ENCODE assay signal across 14 cellular contexts in the genomic region with DNA sequence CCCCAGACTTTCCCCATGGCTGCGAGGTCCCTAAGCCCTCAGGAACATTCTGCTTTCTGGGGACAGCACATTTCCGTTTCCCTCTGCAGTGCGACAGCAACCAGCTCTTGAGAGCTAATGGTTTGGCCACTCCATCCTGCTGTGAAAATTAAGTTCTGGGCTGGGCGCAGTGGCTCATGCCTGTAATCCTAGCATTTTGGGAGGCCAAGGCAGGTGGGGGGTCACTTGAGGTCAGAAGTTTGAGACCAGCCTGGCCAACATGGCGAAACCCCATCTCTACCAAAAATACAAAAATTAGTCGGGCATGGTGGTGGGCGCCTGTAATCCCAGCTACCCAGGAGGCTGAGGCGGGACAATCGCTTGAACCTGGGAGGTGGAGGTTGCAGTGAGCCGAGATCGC. TPM values are rescaled to one million over a fixed set of nuclear protein-coding genes. Genes with fewer than 3 reads are reported as not detected.
A peak's percentile ranks its signal among the peaks of the same experiment; 100 is the strongest.
DNase-seq lines count a peak whose midpoint lies in the region; ATAC-seq, FAIRE-seq and TF ChIP-seq lines count a peak whose summit lies in the region.
"Not testable (repeated sequence)": the region's sequence is repeated elsewhere in the genome, so short reads cannot be mapped to it uniquely, and the experiment has no call there.
"Had no signal": no experiment of that assay in that cellular context is flagged by ENCODE, and none has a peak within 500 bp of the region (broad histone marks: within the 10 kb centered on the region; RNA-seq: fewer than 3 reads in every experiment).

No MANE protein-coding gene starts in this region.

- intact Hi-C loops in HCT116 (cut with micrococcal nuclease); Panc1 (cut with micrococcal nuclease; ENCODE audit: unreplicated experiment); natural killer cell (cut with micrococcal nuclease): not testable (repeated sequence)

- not testable (repeated sequence) for H3K56ac ChIP-seq in H1 (replicated peaks; ENCODE audit: insufficient read length, low read depth, low read length)

- H2BK15ac ChIP-seq in H1 (ENCODE audit: low read length), result not testable (repeated sequence)

- POLR2A ChIA-PET in HCT116 (lab: Charles Lee), result interaction anchor here (1.4 to 1.7 kb wide), 2 partner anchors 21 to 57 kb away, joined by 3 to 4 read pairs; no protein-coding TSS in a partner anchor
- POLR2A ChIA-PET in Panc1 (lab: Charles Lee), result not testable (repeated sequence)
- POLR2A ChIA-PET in H1 (lab: Charles Lee; ENCODE audit: partially characterized antibody), result interaction anchor here (1.1 to 6.6 kb wide), 3 partner anchors 9 to 30 kb away, joined by 4 to 49 read pairs (median 6); no protein-coding TSS in a partner anchor

- H2AK5ac ChIP-seq in H1 (ENCODE audit: low read depth, low read length), result not testable (repeated sequence)

- H2BK20ac ChIP-seq in H1 (ENCODE audit: low read length), result not testable (repeated sequence)

- H3K9ac ChIP-seq in HCT116 (ENCODE audit: low read length), result peak overlapping the region; percentile 96
- H3K9ac ChIP-seq in H1 (replicated peaks in 1 of 4; ENCODE audit: extremely low read depth in 1 of 4, low read depth in 3 of 4, low read length in 3 of 4); skeletal muscle satellite cell (ENCODE audit: low read depth, low read length): not testable (repeated sequence)

- H3K23ac ChIP-seq in H1 (ENCODE audit: insufficient read length), result not testable (repeated sequence)

- not testable (repeated sequence) for TF ChIP-seq RAD21 in HCT116 (IDR thresholded peaks at IDR 0.05; ENCODE audit: low read depth); H1 (IDR thresholded peaks at IDR 0.05 in 1 of 2, conservative IDR thresholded peaks at IDR 0.05 in 1 of 2; ENCODE audit: low read depth in 2 of 2, low read length in 2 of 2)

- FAIRE-seq in H1 (lab: Jason Lieb, UNC), result not testable (repeated sequence)

- H3K9me3 Mint-ChIP-seq in activated naive CD4-positive, alpha-beta T cell treated with anti-CD3 and anti-CD28 coated beads, Interleukin-2, amount 50 U/mL, for 24 hours; immature natural killer cell; natural killer cell: not testable (repeated sequence)

- not testable (repeated sequence) for H4K5ac ChIP-seq in H1 (ENCODE audit: insufficient read length, low read depth, low read length)

- H3K14ac ChIP-seq in H1 (ENCODE audit: insufficient read length), result not testable (repeated sequence)

- not testable (repeated sequence) for H3K36me3 Mint-ChIP-seq in activated naive CD4-positive, alpha-beta T cell treated with anti-CD3 and anti-CD28 coated beads, Interleukin-2, amount 50 U/mL, for 24 hours; immature natural killer cell; natural killer cell

- peaks cover 16% of the 10 kb centered on the region; the same call in 1 of the 2 replicates for H3K23me2 ChIP-seq in H1 (ENCODE audit: low read depth, low read length)

- not testable (repeated sequence) for TF ChIP-seq POLR2A in HCT116 (IDR thresholded peaks at IDR 0.05; ENCODE audit: borderline replicate concordance, extremely low read depth, insufficient read depth, insufficient read length); H1 (IDR thresholded peaks at IDR 0.05; ENCODE audit: control extremely low read depth in 1 of 2, low read depth in 2 of 2, low read length in 2 of 2)

- H3K27ac ChIP-seq in 22Rv1 (peak overlapping the region; percentile 67), HCT116 (ENCODE audit: low read depth, low read length) (peak overlapping the region; percentile 88), Panc1 (ENCODE audit: low read length) (peak overlapping the region; percentile 87)
- not testable (repeated sequence) for H3K27ac ChIP-seq in H1 (ENCODE audit: low read depth, low read length)

- not testable (repeated sequence) for H3K27me3 ChIP-seq in HCT116 (ENCODE audit: insufficient read depth, low read length); Panc1 (ENCODE audit: control insufficient read depth, insufficient read depth, low read length); skeletal muscle satellite cell (ENCODE audit: control insufficient read depth, insufficient read depth, low read length)
- H3K27me3 ChIP-seq in H1 (replicated peaks in 1 of 4; ENCODE audit: control insufficient read depth in 3 of 4, extremely low read depth in 1 of 4, insufficient read depth in 3 of 4, low read length in 3 of 4), result peaks cover 0 to 10% (median 5%) of the 10 kb centered on the region in 4 experiments; a peak in 3 of 7 replicates

- not testable (repeated sequence) for H3K9me2 ChIP-seq in HCT116 (ENCODE audit: insufficient read depth)

- H2BK120ac ChIP-seq in H1 (replicated peaks; ENCODE audit: low read depth, low read length), result not testable (repeated sequence)

- WGBS in H1 (ENCODE audit: extremely low coverage in 1 of 2, insufficient coverage in 1 of 2, insufficient read length in 1 of 2, insufficient replicate concordance in 2 of 2, low coverage in 1 of 2, low lambda C conversion rate in 2 of 2, missing lambda C conversion rate in 1 of 2), 2 experiments, result 55% methylated on average over 11 of the region's 11 CpGs; no CpG with 5 or more reads in 1 of the 2 experiments

- not testable (repeated sequence) for BruUV-seq in HCT116 (replicated peaks; lab: Mats Ljungman, UMichigan); Panc1 (replicated peaks; lab: Mats Ljungman, UMichigan)

- peaks cover 12% of the 10 kb centered on the region for H3K4me1 Mint-ChIP-seq in activated naive CD4-positive, alpha-beta T cell treated with anti-CD3 and anti-CD28 coated beads, Interleukin-2, amount 50 U/mL, for 24 hours
- H3K4me1 Mint-ChIP-seq in immature natural killer cell (peaks cover 10 to 14% of the 10 kb centered on the region in 2 donors), natural killer cell (peaks cover 7 to 15% of the 10 kb centered on the region in 2 donors)

- not testable (repeated sequence) for TF ChIP-seq EP300 in H1 (IDR thresholded peaks at IDR 0.05; ENCODE audit: borderline replicate concordance in 1 of 2, low read depth in 2 of 2, low read length in 2 of 2)

- in situ Hi-C loops in Panc1 (cut with HindIII; ENCODE audit: low pct_unique_long_range_greater_than_20kb, low sequenced_read_pairs), result not testable (repeated sequence)

- H3K79me2 ChIP-seq in HCT116 (ENCODE audit: insufficient read depth, low read length), result peaks cover 35% of the 10 kb centered on the region
- H3K79me2 ChIP-seq in H1 (ENCODE audit: control insufficient read depth in 1 of 2, insufficient read depth in 2 of 2, low read length in 2 of 2), result peaks cover 0 to 11% of the 10 kb centered on the region in 2 experiments; a peak in 1 of 4 replicates

- H3K4me1 ChIP-seq in HCT116 (ENCODE audit: control insufficient read depth in 1 of 2, insufficient read depth in 2 of 2, low read length in 2 of 2) (peaks cover 24 to 44% of the 10 kb centered on the region in 2 experiments), Panc1 (ENCODE audit: control insufficient read depth, insufficient read depth, low read length) (peaks cover 19% of the 10 kb centered on the region), H1 (replicated peaks in 1 of 4; ENCODE audit: control insufficient read depth in 3 of 4, insufficient read depth in 4 of 4, low read length in 3 of 4) (peaks cover 2 to 27% (median 20%) of the 10 kb centered on the region in 4 experiments), skeletal muscle satellite cell (ENCODE audit: control insufficient read depth, insufficient read depth, low read length) (peaks cover 33% of the 10 kb centered on the region)

- H3K4me2 ChIP-seq in HCT116 (ENCODE audit: low read length) (peak overlapping the region; percentile 96), H1 (ENCODE audit: insufficient read depth in 1 of 2, low read depth in 2 of 2, low read length in 2 of 2) (peak overlapping the region; percentile 71 to 93; a peak in 3 of 4 replicates), skeletal muscle satellite cell (ENCODE audit: low read length) (peak overlapping the region; percentile 97)

- peak overlapping the region in 1 of 2 experiments; percentile 97; a peak in 1 of 4 replicates for H3K4me3 ChIP-seq in HCT116 (replicated peaks in 1 of 2; ENCODE audit: low read depth in 1 of 2, low read length in 2 of 2)
- H3K4me3 ChIP-seq in Panc1 (ENCODE audit: low read depth in 2 of 2, low read length in 2 of 2); skeletal muscle satellite cell (ENCODE audit: low read length): not testable (repeated sequence)
- H3K4me3 ChIP-seq in H1 (ENCODE audit: extremely low read depth in 1 of 4, insufficient read depth in 2 of 4, low read depth in 3 of 4, low read length in 4 of 4), result peak overlapping the region in 1 of 4 experiments; percentile 86; a peak in 1 of 8 replicates

- not testable (repeated sequence) for H4K8ac ChIP-seq in H1 (ENCODE audit: extremely low read depth, insufficient read depth, low read length)

- H2BK5ac ChIP-seq in H1 (ENCODE audit: low read depth, low read length), result not testable (repeated sequence)

- H3K9me3 ChIP-seq in HCT116 (ENCODE audit: control insufficient read depth in 1 of 2, insufficient read depth in 1 of 2, low read depth in 1 of 2, low read length in 2 of 2); Panc1 (ENCODE audit: control insufficient read depth, insufficient read depth, low read depth, low read length); H1 (ENCODE audit: insufficient read depth in 2 of 2, low read depth in 1 of 2, low read length in 1 of 2); skeletal muscle satellite cell (replicated peaks; ENCODE audit: low read length): not testable (repeated sequence)

- not testable (repeated sequence) for H2BK12ac ChIP-seq in H1 (ENCODE audit: low read depth, low read length)

- CTCF ChIA-PET in HCT116 (lab: Charles Lee), result interaction anchor here (0.8 to 0.9 kb wide), 2 partner anchors 56 to 58 kb away, joined by 3 to 4 read pairs; no protein-coding TSS in a partner anchor
- CTCF ChIA-PET in Panc1 (lab: Charles Lee), result interaction anchor here (0.6 to 1.1 kb wide), 2 partner anchors 21 to 890 kb away, joined by 3 to 12 read pairs; no protein-coding TSS in a partner anchor
- CTCF ChIA-PET in H1 (lab: Charles Lee; ENCODE audit: partially characterized antibody), result interaction anchor here (0.7 to 8.5 kb wide), 15 partner anchors 9 to 58 kb away, joined by 3 to 53 read pairs (median 6); a partner anchor contains a TSS

- H3K4me3 Mint-ChIP-seq in activated naive CD4-positive, alpha-beta T cell treated with anti-CD3 and anti-CD28 coated beads, Interleukin-2, amount 50 U/mL, for 24 hours, result peak overlapping the region; percentile 19
- H3K4me3 Mint-ChIP-seq in immature natural killer cell (peak overlapping the region; percentile 64 to 88 (median 83)), natural killer cell (peak overlapping the region; percentile 82)

- H2AFZ ChIP-seq in HCT116 (ENCODE audit: low read depth, low read length, poor library complexity, severe bottlenecking); H1 (ENCODE audit: low read length): not testable (repeated sequence)

- RAD21 ChIA-PET in HCT116 (lab: Charles Lee; ENCODE audit: low non-redundant PET in 1 of 2, low total read pairs in 2 of 2, uncharacterized antibody in 2 of 2, unreplicated experiment in 2 of 2), result not testable (repeated sequence)

- not testable (repeated sequence) for H3K4ac ChIP-seq in H1 (replicated peaks; ENCODE audit: insufficient read length, low read depth, low read length)

- not testable (repeated sequence) for TF ChIP-seq CTCF in 22Rv1 (IDR thresholded peaks at IDR 0.05); HCT116 (IDR thresholded peaks at IDR 0.05 in 2 of 3, conservative IDR thresholded peaks at IDR 0.05 in 1 of 3; ENCODE audit: borderline replicate concordance in 1 of 3, insufficient read depth in 1 of 3, low read depth in 2 of 3, low read length in 2 of 3); Panc1 (IDR thresholded peaks at IDR 0.05); H1 (IDR thresholded peaks at IDR 0.05; ENCODE audit: control extremely low read depth in 1 of 3, insufficient read depth in 1 of 3, low read depth in 1 of 3, low read length in 3 of 3); natural killer cell (IDR thresholded peaks at IDR 0.05)

- not testable (repeated sequence) for H3K27ac Mint-ChIP-seq in activated naive CD4-positive, alpha-beta T cell treated with anti-CD3 and anti-CD28 coated beads, Interleukin-2, amount 50 U/mL, for 24 hours
- peak overlapping the region in 1 of 6 donors; percentile 39 for H3K27ac Mint-ChIP-seq in immature natural killer cell
- H3K27ac Mint-ChIP-seq in natural killer cell, result peak overlapping the region in 1 of 2 donors; percentile 66

- not testable (repeated sequence) for H3K79me1 ChIP-seq in H1 (ENCODE audit: low read depth, low read length)

- H3K18ac ChIP-seq in H1 (ENCODE audit: extremely low read depth, low read length), result peak overlapping the region; percentile 5; the same call in 1 of the 2 replicates

- not testable (repeated sequence) for H4K20me1 ChIP-seq in HCT116 (ENCODE audit: insufficient read depth); H1 (replicated peaks in 1 of 2; ENCODE audit: control insufficient read depth in 1 of 2, insufficient read depth in 2 of 2, low read length in 2 of 2)

- ATAC-seq in HCT116, Panc1, natural killer cell: not testable (repeated sequence)

- H3K36me3 ChIP-seq in HCT116 (ENCODE audit: control insufficient read depth in 1 of 2, insufficient read depth in 2 of 2, low read length in 2 of 2); Panc1 (ENCODE audit: control insufficient read depth, insufficient read depth, low read length); H1 (ENCODE audit: control insufficient read depth in 2 of 4, insufficient read depth in 4 of 4, low read length in 3 of 4); skeletal muscle satellite cell (ENCODE audit: insufficient read depth, low read length): not testable (repeated sequence)

- not testable (repeated sequence) for H4K91ac ChIP-seq in H1 (replicated peaks; ENCODE audit: insufficient read length, low read length)

- H3K27me3 Mint-ChIP-seq in activated naive CD4-positive, alpha-beta T cell treated with anti-CD3 and anti-CD28 coated beads, Interleukin-2, amount 50 U/mL, for 24 hours; immature natural killer cell (ENCODE audit: low read depth in 3 of 3); natural killer cell (ENCODE audit: low read depth in 2 of 2): not testable (repeated sequence)

- not testable (repeated sequence) for DNase-seq in HCT116 (ENCODE audit: low read depth, low spot score); Panc1 (ENCODE audit: low read depth, low spot score); H1 (ENCODE audit: low read depth in 1 of 2, low spot score in 2 of 2); immature natural killer cell; natural killer cell

RNA-seq across cellular contexts. Expression of a gene that starts 1.1 kb away (rescaled TPM):
- total RNA-seq in HCT116 (2021; ENCODE audit: unreplicated experiment) (54.9 TPM), Panc1 (2021; ENCODE audit: unreplicated experiment) (65.9 TPM), natural killer cell (1 to 10 TPM; 2.5 to 9.6 (median 4.4) TPM)
- polyA plus RNA-seq in HCT116 (2012), result 43.4 and 51.6 TPM in 2 replicates
- 69.7 TPM for polyA plus RNA-seq in Panc1 (2012; ENCODE audit: insufficient read length)
- 12.6 and 13.1 TPM in 2 replicates for total RNA-seq in H1 (2021; fragmentation: NEBNext Ultra II Directional; extraction: Animal tissue kit (Norgen Biotek cat#: 25700))
- polyA plus RNA-seq in H1 (2011; rRNA removed) (8.8 and 13.9 TPM in 2 replicates), immature natural killer cell (under 1 TPM in 2 of 3 donors, not detected in 1; 0.26 to 0.41 TPM)
- polyA plus RNA-seq in H1 (2011; cell fraction: cytosol; rRNA removed), result 10.7 TPM
- polyA plus RNA-seq in H1 (2011; cell fraction: nucleus; rRNA removed), result 12.2 TPM
- 8.2 to 11.6 TPM (median 10.3 TPM) in 4 replicates for polyA plus RNA-seq in H1 (2012, experiment 1 of 2)
- polyA plus RNA-seq in H1 (2012, experiment 2 of 2), result 11.4 TPM
- polyA plus RNA-seq in H1 (2013, experiment 1 of 2), result 6.2 TPM
- 6.5 TPM for polyA plus RNA-seq in H1 (2013, experiment 2 of 2)
- 10.9 and 12.7 TPM in 2 replicates for polyA minus RNA-seq in H1 (2011; rRNA and poly(A)+ RNA removed)
- polyA minus RNA-seq in H1 (2011; cell fraction: cytosol; rRNA and poly(A)+ RNA removed), result 13.9 TPM
- 19.5 TPM for polyA minus RNA-seq in H1 (2011; cell fraction: nucleus; rRNA and poly(A)+ RNA removed)
- 36.2 and 40.2 TPM in 2 replicates for total RNA-seq in skeletal muscle satellite cell (2012; rRNA removed)

RNA-seq across cellular contexts. Expression of a gene that starts 51.2 kb away (rescaled TPM):
- not detected for total RNA-seq in HCT116 (2021; ENCODE audit: unreplicated experiment)
- 0.16 and 0.61 TPM in 2 replicates for polyA plus RNA-seq in HCT116 (2012)
- not detected for total RNA-seq in Panc1 (2021; ENCODE audit: unreplicated experiment)
- polyA plus RNA-seq in Panc1 (2012; ENCODE audit: insufficient read length), result not detected
- not detected in 2 replicates for total RNA-seq in H1 (2021; fragmentation: NEBNext Ultra II Directional; extraction: Animal tissue kit (Norgen Biotek cat#: 25700))
- polyA plus RNA-seq in H1 (2011; rRNA removed), result 0.28 TPM in 1 of 2 replicates, not detected in the other
- not detected for polyA plus RNA-seq in H1 (2011; cell fraction: cytosol; rRNA removed)
- not detected for polyA plus RNA-seq in H1 (2011; cell fraction: nucleus; rRNA removed)
- not detected in 4 replicates for polyA plus RNA-seq in H1 (2012, experiment 1 of 2)
- polyA plus RNA-seq in H1 (2012, experiment 2 of 2), result not detected
- not detected for polyA plus RNA-seq in H1 (2013, experiment 1 of 2)
- polyA plus RNA-seq in H1 (2013, experiment 2 of 2), result not detected
- polyA minus RNA-seq in H1 (2011; rRNA and poly(A)+ RNA removed), result not detected in 2 replicates
- polyA minus RNA-seq in H1 (2011; cell fraction: cytosol; rRNA and poly(A)+ RNA removed), result not detected
- polyA minus RNA-seq in H1 (2011; cell fraction: nucleus; rRNA and poly(A)+ RNA removed), result not detected
- not detected for polyA plus RNA-seq in immature natural killer cell
- not detected for total RNA-seq in natural killer cell
- 0.25 TPM in 1 of 2 replicates, not detected in the other for total RNA-seq in skeletal muscle satellite cell (2012; rRNA removed)
- total RNA-seq: activated naive CD8-positive, alpha-beta T cell treated with anti-CD3 and anti-CD28 coated beads for 36 hours; cardiac septum; fibroblast of villous mesenchyme; left lung; skeletal muscle tissue; thyroid gland had no signal

Comparison
In these comparisons a context has a peak if more than half of its experiments do, and no peak if none do; other contexts are left out.
1. H3K4me3 Mint-ChIP-seq: peak in every context shown above with its lines; median percentile 83 in immature natural killer cell; 82 in natural killer cell; 19 in activated naive CD4-positive, alpha-beta T cell treated with anti-CD3 and anti-CD28 coated beads, Interleukin-2, amount 50 U/mL, for 24 hours.